In the genomic region with DNA sequence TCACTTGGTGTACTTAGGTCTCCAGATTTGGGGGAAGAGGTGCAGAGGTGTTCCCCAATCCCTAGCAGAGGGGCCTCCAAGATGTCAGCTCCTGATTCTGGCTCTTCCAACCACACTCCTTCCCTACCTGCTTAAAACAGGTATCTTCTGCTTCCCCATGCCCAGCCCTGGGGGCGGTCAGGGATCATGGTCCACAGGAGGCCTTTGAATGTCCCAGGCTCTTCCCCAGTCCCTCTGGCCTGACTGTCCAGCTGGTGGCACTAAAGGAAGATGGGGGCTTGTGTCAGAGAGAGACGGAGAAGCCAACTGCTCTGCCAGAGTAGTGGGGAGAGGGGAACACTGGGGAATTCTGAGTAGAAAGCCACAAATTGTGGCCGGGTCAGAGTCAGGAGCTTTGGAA, we compare ENCODE assay signal across 13 cellular contexts. TPM values are rescaled to one million over a fixed set of nuclear protein-coding genes. Genes with fewer than 3 reads are reported as not detected.
DNase-seq lines count a peak whose midpoint lies in the region; ATAC-seq, FAIRE-seq and TF ChIP-seq lines count a peak whose summit lies in the region.
"Had no signal": no experiment of that assay in that cellular context is flagged by ENCODE, and none has a peak within 500 bp of the region (broad histone marks: within the 10 kb centered on the region; RNA-seq: fewer than 3 reads in every experiment).

No MANE protein-coding gene starts in this region.

- FAIRE-seq in urothelium cell line (lab: Jason Lieb, UNC), result no peak
- FAIRE-seq: D721Med, HTR-8/SVneo had no signal

- H3K9me3 ChIP-seq in T-helper 17 cell (ENCODE audit: control insufficient read depth, low read length, poor library complexity, severe bottlenecking) (no peaks in the 10 kb centered on the region), esophagus muscularis mucosa (no peaks in the 10 kb centered on the region), vagina (no peaks in the 10 kb centered on the region), colonic mucosa (no peaks in the 10 kb centered on the region)

- H3K4me1 Mint-ChIP-seq in T-helper 17 cell (peaks cover 23% of the 10 kb centered on the region), naive B cell (peaks cover 29 to 46% (median 40%) of the 10 kb centered on the region in 3 donors)

- H3K36me3 Mint-ChIP-seq in T-helper 17 cell (ENCODE audit: low read depth), result no peaks in the 10 kb centered on the region
- no peaks in the 10 kb centered on the region for H3K36me3 Mint-ChIP-seq in naive B cell

- H3K27ac ChIP-seq in esophagus muscularis mucosa (replicated peaks in 1 of 4) (peak overlapping the region; percentile 93 to 97 (median 95)), vagina (peak overlapping the region; percentile 96), colonic mucosa (no peak overlapping the region)

- H3K4me1 ChIP-seq in esophagus muscularis mucosa, result peaks cover 13 to 69% (median 60%) of the 10 kb centered on the region in 4 donors
- H3K4me1 ChIP-seq in vagina, result peaks cover 41% of the 10 kb centered on the region
- no peaks in the 10 kb centered on the region for H3K4me1 ChIP-seq in colonic mucosa

- no peak overlapping the region for H3K4me3 ChIP-seq in esophagus muscularis mucosa
- no peak overlapping the region for H3K4me3 ChIP-seq in vagina
- H3K4me3 ChIP-seq in colonic mucosa, result no peak overlapping the region

- TF ChIP-seq POLR2A in esophagus muscularis mucosa (IDR thresholded peaks at IDR 0.05; ENCODE audit: low read depth) (no peak), vagina (IDR thresholded peaks at IDR 0.05) (no peak)

- no peak for TF ChIP-seq EP300 in esophagus muscularis mucosa (IDR thresholded peaks at IDR 0.05)

- ATAC-seq in T-helper 17 cell (no peak), naive B cell (ENCODE audit: low read depth in 2 of 2) (no peak)
- ATAC-seq: Right ventricle myocardium inferior had no signal

- DNase-seq in T-helper 17 cell, result no peak
- DNase-seq in esophagus muscularis mucosa (ENCODE audit: extremely low spot score), result no peak
- no peak for DNase-seq in naive B cell
- no peak for DNase-seq in vagina (ENCODE audit: extremely low spot score in 2 of 2)
- DNase-seq in NCI-H82 treated with DMSO at 0.1 percent for 48 hours (lab: John Stamatoyannopoulos, UW; ENCODE audit: unreplicated experiment), result no peak
- DNase-seq in urothelium cell line (ENCODE audit: low spot score), result no peak
- no peak for DNase-seq in colonic mucosa
- DNase-seq: activated CD4-positive, alpha-beta T cell treated with anti-CD3 and anti-CD28 coated beads, Interleukin-2, amount 50 U/mL, for 4 hours; activated gamma-delta T cell treated with Interleukin-2 at 50 U/mL for 16 hours; NCI-H526 had no signal

- intact Hi-C loops in esophagus muscularis mucosa (cut with DNase I), result no loop called here
- intact Hi-C loops in vagina (cut with DNase I), result loop anchor here (10.0 kb wide), 1 partner anchor 62 kb away; no protein-coding TSS in a partner anchor
- intact Hi-C loops in colonic mucosa (cut with DNase I), result no loop called here

- no peak overlapping the region for H3K9ac ChIP-seq in colonic mucosa (ENCODE audit: low read depth in 2 of 2, low read length in 2 of 2)

- peaks cover 0 to 6% (median 3%) of the 10 kb centered on the region in 4 donors for H3K36me3 ChIP-seq in esophagus muscularis mucosa
- no peaks in the 10 kb centered on the region for H3K36me3 ChIP-seq in vagina
- H3K36me3 ChIP-seq in colonic mucosa, result no peaks in the 10 kb centered on the region

- H3K27ac Mint-ChIP-seq in T-helper 17 cell, result peak overlapping the region; percentile 8
- peak overlapping the region in 5 of 6 donors; percentile 75 to 93 (median 76) for H3K27ac Mint-ChIP-seq in naive B cell

- H3K4me3 Mint-ChIP-seq in T-helper 17 cell (no peak overlapping the region), naive B cell (peak overlapping the region in 3 of 8 donors; percentile 8 to 19 (median 15))

- H3K27me3 ChIP-seq in esophagus muscularis mucosa (no peaks in the 10 kb centered on the region), vagina (no peaks in the 10 kb centered on the region), colonic mucosa (no peaks in the 10 kb centered on the region)

- H3K27me3 Mint-ChIP-seq in T-helper 17 cell (peaks cover 1% of the 10 kb centered on the region), naive B cell (peaks cover 0 to 2% (median 0%) of the 10 kb centered on the region in 3 donors)

- TF ChIP-seq CTCF in esophagus muscularis mucosa (IDR thresholded peaks at IDR 0.05) (no peak), vagina (IDR thresholded peaks at IDR 0.05) (no peak), colonic mucosa (IDR thresholded peaks at IDR 0.05) (no peak)

- 81% methylated on average over 3 of the region's 3 CpGs for WGBS in esophagus muscularis mucosa

- no peaks in the 10 kb centered on the region for H3K9me3 Mint-ChIP-seq in naive B cell

RNA-seq across cellular contexts. Expression of a gene that starts 3.8 kb away (rescaled TPM):
- total RNA-seq in T-helper 17 cell, result 1 to 10 TPM; 1.1 to 2.0 TPM
- 10 to 100 TPM; 17.5 to 31.1 (median 21.9) TPM for total RNA-seq in esophagus muscularis mucosa
- 1 to 10 TPM; 1.4 to 5.7 (median 3.8) TPM for polyA plus RNA-seq in naive B cell (ENCODE audit: low read depth in 6 of 6)
- total RNA-seq in vagina, result 35.6 TPM
- 1 to 10 TPM; 2.0 to 5.7 TPM for total RNA-seq in colonic mucosa
